Comparison of ENCODE assay signal across 1 cellular context in the genomic region with DNA sequence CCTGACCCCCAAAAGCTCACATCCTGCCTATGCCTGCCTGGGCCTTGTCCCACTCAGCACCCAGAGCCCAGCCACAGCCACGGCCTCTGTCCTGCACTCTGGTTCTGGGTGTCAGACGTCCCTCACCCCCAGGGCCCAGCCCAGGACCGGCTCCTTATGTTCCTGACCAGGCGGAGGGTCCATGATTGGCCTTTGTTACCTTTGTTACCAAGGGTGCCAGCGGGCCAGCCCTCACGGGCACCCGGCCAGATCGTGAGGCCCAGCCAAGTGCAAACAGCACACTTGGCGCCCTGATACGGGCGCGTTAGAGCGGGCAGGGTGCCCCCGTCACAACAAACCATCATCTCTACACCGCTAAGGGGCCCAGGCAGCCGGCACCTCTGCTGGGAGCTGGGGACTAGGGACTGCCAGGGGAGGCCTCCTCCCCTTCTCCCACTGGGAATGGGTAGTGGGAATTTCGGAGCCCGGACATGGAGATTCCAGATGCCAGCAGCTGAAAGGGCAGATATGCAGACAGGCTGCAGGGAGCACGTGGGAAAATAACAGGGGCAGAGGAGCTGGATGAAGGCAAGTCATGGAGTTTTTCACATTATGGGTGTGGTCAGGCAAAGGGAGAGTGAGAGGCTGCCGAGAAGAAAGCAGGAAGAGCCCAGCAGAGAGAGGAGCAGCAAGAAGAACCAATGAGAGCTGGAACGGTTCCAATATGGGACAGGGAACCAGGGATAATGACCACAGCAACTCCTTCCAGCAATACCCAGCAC.
TF ChIP-seq lines count a peak whose summit lies in the region.

No MANE protein-coding gene starts in this region.

TF ChIP-seq in IMR-90, 13 proteins besides CTCF, POLR2A, EP300 and RAD21:
- TF ChIP-seq RCOR1 (IDR thresholded peaks at IDR 0.05; ENCODE audit: insufficient replicate concordance, low read length) (no peak), CEBPB (IDR thresholded peaks at IDR 0.05; ENCODE audit: low read depth, low read length) (no peak), MXI1 (IDR thresholded peaks at IDR 0.05; ENCODE audit: borderline replicate concordance, low read depth, low read length) (no peak), MAFK (IDR thresholded peaks at IDR 0.05; ENCODE audit: low read depth, low read length) (no peak), USF2 (IDR thresholded peaks at IDR 0.05; ENCODE audit: low read depth, low read length) (no peak), NFE2L2 (IDR thresholded peaks at IDR 0.05; ENCODE audit: low read depth, low read length) (no peak), SMC3 (IDR thresholded peaks at IDR 0.05; ENCODE audit: low read depth, low read length) (no peak), RFX5 (IDR thresholded peaks at IDR 0.05; ENCODE audit: low read depth, low read length) (no peak), BHLHE40 (IDR thresholded peaks at IDR 0.05; ENCODE audit: low read depth, low read length) (no peak), CHD1 (IDR thresholded peaks at IDR 0.05; ENCODE audit: low read depth, low read length) (no peak), FOS (IDR thresholded peaks at IDR 0.05; ENCODE audit: low read depth, low read length) (no peak), MAZ (IDR thresholded peaks at IDR 0.05; ENCODE audit: borderline replicate concordance, low read depth, low read length) (no peak)
- TF ChIP-seq, protein P1, sequence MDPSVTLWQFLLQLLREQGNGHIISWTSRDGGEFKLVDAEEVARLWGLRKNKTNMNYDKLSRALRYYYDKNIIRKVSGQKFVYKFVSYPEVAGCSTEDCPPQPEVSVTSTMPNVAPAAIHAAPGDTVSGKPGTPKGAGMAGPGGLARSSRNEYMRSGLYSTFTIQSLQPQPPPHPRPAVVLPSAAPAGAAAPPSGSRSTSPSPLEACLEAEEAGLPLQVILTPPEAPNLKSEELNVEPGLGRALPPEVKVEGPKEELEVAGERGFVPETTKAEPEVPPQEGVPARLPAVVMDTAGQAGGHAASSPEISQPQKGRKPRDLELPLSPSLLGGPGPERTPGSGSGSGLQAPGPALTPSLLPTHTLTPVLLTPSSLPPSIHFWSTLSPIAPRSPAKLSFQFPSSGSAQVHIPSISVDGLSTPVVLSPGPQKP (IDR thresholded peaks at IDR 0.05; ENCODE audit: borderline replicate concordance, low read depth, low read length) = no peak
